In the genomic region with DNA sequence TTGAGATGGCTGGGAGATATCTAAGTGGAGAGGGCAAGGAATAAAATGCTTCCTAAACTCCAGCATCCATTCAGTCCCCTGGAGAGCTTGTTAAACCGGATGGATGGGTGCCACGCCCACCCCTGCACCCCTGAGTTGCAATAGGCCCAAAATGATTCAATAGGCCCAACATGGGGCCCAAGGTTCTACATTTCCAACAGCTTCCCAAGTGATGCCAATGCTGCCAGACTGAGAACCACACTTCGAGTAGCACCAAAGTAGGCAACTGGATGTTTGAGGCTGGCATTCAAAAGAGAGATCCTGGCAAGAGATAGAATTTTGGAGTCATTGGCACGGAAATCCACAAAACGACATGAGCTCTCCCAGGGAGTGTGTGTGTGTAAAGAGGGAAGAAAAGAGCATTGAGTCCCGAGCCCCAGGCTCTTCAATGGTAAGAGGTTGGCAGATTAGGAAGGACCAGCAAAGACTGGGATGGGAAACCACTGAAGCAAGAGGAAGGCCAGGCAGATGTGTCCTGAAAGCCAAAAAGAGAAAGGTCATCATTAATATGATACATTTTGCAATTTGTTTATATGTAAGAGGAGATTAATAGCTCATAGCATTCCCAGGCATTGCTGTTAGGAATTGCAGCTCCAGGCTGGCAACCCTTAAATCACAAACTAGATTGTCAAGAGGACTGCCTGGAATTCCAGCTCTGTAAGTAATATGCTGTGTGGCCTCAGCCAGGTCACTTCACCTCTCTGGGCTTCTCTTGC, we compare ENCODE assay signal across 10 cellular contexts.
DNase-seq lines count a peak whose midpoint lies in the region; ATAC-seq and TF ChIP-seq lines count a peak whose summit lies in the region.
"Had no signal": no experiment of that assay in that cellular context is flagged by ENCODE, and none has a peak within 500 bp of the region (broad histone marks: within the 10 kb centered on the region; RNA-seq: fewer than 3 reads in every experiment).

No MANE protein-coding gene starts in this region.

- H3K4me1 Mint-ChIP-seq in Calu3 (ENCODE audit: low read depth, unreplicated experiment) = peaks cover 30% of the 10 kb centered on the region

- no peak overlapping the region for H2BK5ac ChIP-seq in trophoblast cell (ENCODE audit: low read depth, low read length, poor library complexity)

- no peak overlapping the region for H2AK5ac ChIP-seq in trophoblast cell (ENCODE audit: low read length)

- H3K4me2 ChIP-seq in Loucy (ENCODE audit: low read depth, low read length, poor library complexity, severe bottlenecking) (peak overlapping the region; percentile 74), trophoblast cell (ENCODE audit: low read length) (peak overlapping the region; percentile 58)

- H3K4ac ChIP-seq in trophoblast cell (ENCODE audit: low read depth, low read length) = no peak overlapping the region

- H3K9me3 Mint-ChIP-seq in Calu3 (ENCODE audit: low read depth, unreplicated experiment) = no peaks in the 10 kb centered on the region
- H3K9me3 Mint-ChIP-seq: central memory CD8-positive, alpha-beta T cell had no signal

- no peak overlapping the region for H3K18ac ChIP-seq in trophoblast cell (ENCODE audit: low read length)

- H3K9me2 ChIP-seq in Loucy (replicated peaks; ENCODE audit: low read depth, low read length) = no peaks in the 10 kb centered on the region

- H4K8ac ChIP-seq in trophoblast cell (ENCODE audit: low read depth, low read length) = no peak overlapping the region

- no peak overlapping the region for H3K23ac ChIP-seq in trophoblast cell (ENCODE audit: low read length)

- peaks cover 5% of the 10 kb centered on the region for H3K4me1 ChIP-seq in Loucy (ENCODE audit: insufficient read depth, low read length, poor library complexity, severe bottlenecking)
- peaks cover 10 to 11% of the 10 kb centered on the region in 2 experiments for H3K4me1 ChIP-seq in trophoblast cell (ENCODE audit: control insufficient read depth in 1 of 2, insufficient read depth in 2 of 2, low read length in 2 of 2)

- peak overlapping the region; percentile 76 for H3K4me3 Mint-ChIP-seq in Calu3 (ENCODE audit: low read depth, unreplicated experiment)

- H3K79me1 ChIP-seq in trophoblast cell (ENCODE audit: low read length) = peaks cover 5% of the 10 kb centered on the region

- intact Hi-C loops in Calu3 (cut with micrococcal nuclease; ENCODE audit: unreplicated experiment) = loop anchor here (10.0 kb wide), 1 partner anchor 570 kb away; no protein-coding TSS in a partner anchor

- H3K27ac Mint-ChIP-seq in Calu3 (ENCODE audit: unreplicated experiment) = no peak overlapping the region

- H4K20me1 ChIP-seq in Loucy (ENCODE audit: insufficient read depth, low read length, poor library complexity, severe bottlenecking) = no peaks in the 10 kb centered on the region

- CTCF ChIA-PET in Calu3 (lab: Charles Lee) = interaction anchor here (0.6 to 3.6 kb wide), 7 partner anchors 9 to 1505 kb away, joined by 3 to 21 read pairs (median 3); no protein-coding TSS in a partner anchor

- TF ChIP-seq CTCF in Calu3 (IDR thresholded peaks at IDR 0.05; ENCODE audit: unreplicated experiment) = no peak
- no peak for TF ChIP-seq CTCF in Loucy (conservative IDR thresholded peaks at IDR 0.05; ENCODE audit: low read length)

- H3K36me3 Mint-ChIP-seq in Calu3 (ENCODE audit: insufficient read depth, unreplicated experiment) = peaks cover 17% of the 10 kb centered on the region

- H3K79me2 ChIP-seq in Loucy (ENCODE audit: insufficient read depth, low read length) (no peaks in the 10 kb centered on the region), trophoblast cell (ENCODE audit: control insufficient read depth, insufficient read depth, low read length, poor library complexity) (no peaks in the 10 kb centered on the region)

- H4K12ac ChIP-seq in trophoblast cell (ENCODE audit: low read depth, low read length) = no peak overlapping the region

- H3K27me3 Mint-ChIP-seq in Calu3 (ENCODE audit: unreplicated experiment) = peaks cover 28% of the 10 kb centered on the region

- H3K36me3 ChIP-seq in Loucy (ENCODE audit: insufficient read depth, low read length) = no peaks in the 10 kb centered on the region
- H3K36me3 ChIP-seq in trophoblast cell (ENCODE audit: control insufficient read depth in 1 of 2, insufficient read depth in 2 of 2, low read length in 2 of 2) = no peaks in the 10 kb centered on the region

- no peak overlapping the region for H2BK120ac ChIP-seq in trophoblast cell (ENCODE audit: insufficient read depth, low read length, poor library complexity)

- H3K14ac ChIP-seq in trophoblast cell (ENCODE audit: low read length) = no peak overlapping the region

- H3K27ac ChIP-seq in trophoblast cell (ENCODE audit: low read depth, low read length) = no peak overlapping the region

- no peaks in the 10 kb centered on the region for H3K27me3 ChIP-seq in Loucy (ENCODE audit: insufficient read depth, low read length, poor library complexity, severe bottlenecking)
- no peaks in the 10 kb centered on the region for H3K27me3 ChIP-seq in trophoblast cell (ENCODE audit: insufficient read depth, low read length)

- H2BK12ac ChIP-seq in trophoblast cell (ENCODE audit: low read length) = no peak overlapping the region

- H3F3A ChIP-seq in Loucy (ENCODE audit: low read depth) = no peaks in the 10 kb centered on the region

- ATAC-seq in HG03439 (IDR thresholded peaks at IDR 0.05; ENCODE audit: unreplicated experiment) (no peak), GM18519 (IDR thresholded peaks at IDR 0.05; ENCODE audit: low FRiP score, unreplicated experiment) (no peak), GM19351 (IDR thresholded peaks at IDR 0.05; ENCODE audit: unreplicated experiment) (no peak)

- H3K9me3 ChIP-seq in Loucy (ENCODE audit: insufficient read depth, low read depth, low read length) (no peaks in the 10 kb centered on the region), trophoblast cell (ENCODE audit: insufficient read depth, low read depth, low read length) (no peaks in the 10 kb centered on the region)

- WGBS in trophoblast cell (ENCODE audit: extremely low coverage, insufficient coverage, insufficient read length) = no CpG with 5 or more reads among the region's 6 CpGs

- H2AFZ ChIP-seq in Loucy (ENCODE audit: low read length) (no peak overlapping the region), trophoblast cell (ENCODE audit: insufficient read depth, low read length, poor library complexity) (no peak overlapping the region)

- BruUV-seq in Calu3 (replicated peaks; lab: Mats Ljungman, UMichigan) = no TSS peak

- H3K9ac ChIP-seq in Loucy (ENCODE audit: low read depth, low read length, poor library complexity, severe bottlenecking) = peak overlapping the region; percentile 32
- no peak overlapping the region for H3K9ac ChIP-seq in trophoblast cell (ENCODE audit: low read length)

- H4K91ac ChIP-seq in trophoblast cell (ENCODE audit: low read depth, low read length) = no peak overlapping the region

- H3K4me3 ChIP-seq in Loucy (ENCODE audit: low read length, poor library complexity, severe bottlenecking) = peak overlapping the region; percentile 58
- H3K4me3 ChIP-seq in trophoblast cell (ENCODE audit: low read depth, low read length) = no peak overlapping the region

- DNase-seq in Calu3 = peak; percentile 44
- peak; percentile 56 for DNase-seq in fibroblast of gingiva (ENCODE audit: low read depth)
- no peak for DNase-seq in trophoblast cell
- DNase-seq in superior temporal gyrus (ENCODE audit: extremely low spot score) = no peak
- DNase-seq: COR-L47 had no signal

Comparison
In these comparisons a context has a peak if more than half of its experiments do, and no peak if none do; other contexts are left out.
1. DNase-seq: peak in Calu3 (single experiment) and fibroblast of gingiva (single experiment); none in trophoblast cell (0 of 2) and superior temporal gyrus (single experiment).